Comparison of ENCODE assay signal across 16 cellular contexts in genomic region chr7:15158141-15158810, GRCh38.
DNase-seq lines count a peak whose midpoint lies in the region; ATAC-seq, FAIRE-seq and TF ChIP-seq lines count a peak whose summit lies in the region.
"Had no signal": no experiment of that assay in that cellular context is flagged by ENCODE, and none has a peak within 500 bp of the region (broad histone marks: within the 10 kb centered on the region; RNA-seq: fewer than 3 reads in every experiment).

No MANE protein-coding gene starts in this region.

- dilution Hi-C loops in endothelial cell of umbilical vein (cut with MboI; ENCODE audit: extremely low pct_ligation_motif_present, low sequenced_read_pairs) = no loop called here

- H3K4me3 Mint-ChIP-seq in T-helper 17 cell = no peak overlapping the region

- H3K36me3 Mint-ChIP-seq in T-helper 17 cell (ENCODE audit: low read depth) = no peaks in the 10 kb centered on the region

- peak; percentile 69 for FAIRE-seq in endothelial cell of umbilical vein (lab: Jason Lieb, UNC)

- peak overlapping the region; percentile 27; the same call in 1 of the 2 replicates for H3K27ac ChIP-seq in ACC112 (ENCODE audit: low read depth, low read length)
- no peak overlapping the region for H3K27ac ChIP-seq in endothelial cell of umbilical vein (ENCODE audit: insufficient read depth, low read depth, low read length)
- peak overlapping the region; percentile 11 for H3K27ac ChIP-seq in mesodermal cell (ENCODE audit: low read depth, low read length, severe bottlenecking)
- H3K27ac ChIP-seq: BLaER1 treated with 17β-estradiol and CSF1 and Interleukin-3, amounts not matched to agents 10 nM and 100 nM had no signal

- H3K27me3 Mint-ChIP-seq in T-helper 17 cell = no peaks in the 10 kb centered on the region

- H3K4me2 ChIP-seq in endothelial cell of umbilical vein (ENCODE audit: insufficient read depth, low read length) = no peak overlapping the region

- H3K9me1 ChIP-seq in endothelial cell of umbilical vein (replicated peaks; ENCODE audit: control insufficient read depth, extremely low read depth, insufficient read depth, low read length) = no peaks in the 10 kb centered on the region

- H3K36me3 ChIP-seq in ACC112 (ENCODE audit: insufficient read depth, low read length) (no peaks in the 10 kb centered on the region), endothelial cell of umbilical vein (ENCODE audit: control insufficient read depth in 2 of 2, extremely low read depth in 1 of 2, insufficient read depth in 2 of 2, low read length in 2 of 2) (no peaks in the 10 kb centered on the region), mesodermal cell (ENCODE audit: control insufficient read depth, insufficient read depth, low read length) (no peaks in the 10 kb centered on the region)
- H3K36me3 ChIP-seq: BLaER1 treated with 17β-estradiol and CSF1 and Interleukin-3, amounts not matched to agents 10 nM and 100 nM had no signal

- no peaks in the 10 kb centered on the region for H3K9me3 ChIP-seq in endothelial cell of umbilical vein (replicated peaks; ENCODE audit: control insufficient read depth, insufficient read depth, low read length)
- H3K9me3 ChIP-seq in mesodermal cell (ENCODE audit: control insufficient read depth, low read length) = no peaks in the 10 kb centered on the region
- H3K9me3 ChIP-seq in T-helper 17 cell (ENCODE audit: control insufficient read depth, low read length, poor library complexity, severe bottlenecking) = no peaks in the 10 kb centered on the region
- H3K9me3 ChIP-seq: BLaER1 treated with 17β-estradiol and CSF1 and Interleukin-3, amounts not matched to agents 10 nM and 100 nM had no signal

- no peak for TF ChIP-seq CTCF in endothelial cell of umbilical vein (IDR thresholded peaks at IDR 0.05; ENCODE audit: extremely low read depth in 1 of 2, insufficient read depth in 1 of 2, low read depth in 1 of 2, low read length in 2 of 2)

- no peak overlapping the region for H2AFZ ChIP-seq in ACC112 (ENCODE audit: low read length, unreplicated experiment)
- no peak overlapping the region for H2AFZ ChIP-seq in endothelial cell of umbilical vein (ENCODE audit: low read depth, low read length)

- ATAC-seq in T-helper 17 cell = no peak
- ATAC-seq in GM18907 (IDR thresholded peaks at IDR 0.05; ENCODE audit: unreplicated experiment) = no peak
- no peak for ATAC-seq in GM21529 (IDR thresholded peaks at IDR 0.05; ENCODE audit: unreplicated experiment)

- no peaks in the 10 kb centered on the region for H4K20me1 ChIP-seq in endothelial cell of umbilical vein (replicated peaks; ENCODE audit: control insufficient read depth, extremely low read depth, insufficient read depth, low read length)
- H4K20me1 ChIP-seq: BLaER1 treated with 17β-estradiol and CSF1 and Interleukin-3, amounts not matched to agents 10 nM and 100 nM had no signal

- H3K9ac ChIP-seq in endothelial cell of umbilical vein (replicated peaks; ENCODE audit: extremely low read depth, insufficient read depth, low read length) = no peak overlapping the region
- H3K9ac ChIP-seq: BLaER1 treated with 17β-estradiol and CSF1 and Interleukin-3, amounts not matched to agents 10 nM and 100 nM had no signal

- H3K27ac Mint-ChIP-seq in T-helper 17 cell = no peak overlapping the region

- BruUV-seq in endothelial cell of umbilical vein (replicated peaks; lab: Mats Ljungman, UMichigan) = no TSS peak

- H3K27me3 ChIP-seq in ACC112 (ENCODE audit: insufficient read depth, low read length) (no peaks in the 10 kb centered on the region), endothelial cell of umbilical vein (ENCODE audit: control insufficient read depth in 2 of 2, insufficient read depth in 2 of 2, low read length in 2 of 2) (no peaks in the 10 kb centered on the region)
- H3K27me3 ChIP-seq: BLaER1 treated with 17β-estradiol and CSF1 and Interleukin-3, amounts not matched to agents 10 nM and 100 nM had no signal

- CTCF ChIA-PET in endothelial cell of umbilical vein (lab: Charles Lee) = no interaction called here

- no peak for TF ChIP-seq POLR2A in endothelial cell of umbilical vein (IDR thresholded peaks at IDR 0.05; ENCODE audit: low read depth, low read length)

- H3K4me1 ChIP-seq in ACC112 (ENCODE audit: control insufficient read depth, insufficient read depth, low read length, unreplicated experiment) (peaks cover 18% of the 10 kb centered on the region), endothelial cell of umbilical vein (ENCODE audit: control insufficient read depth, extremely low read depth, insufficient read depth, low read length) (peaks cover 7% of the 10 kb centered on the region), mesodermal cell (ENCODE audit: control insufficient read depth, insufficient read depth, low read length, poor library complexity, severe bottlenecking) (no peaks in the 10 kb centered on the region)

- no peaks in the 10 kb centered on the region for H3K4me1 Mint-ChIP-seq in T-helper 17 cell

- H3K79me2 ChIP-seq in ACC112 (ENCODE audit: control insufficient read depth, insufficient read depth, low read length, unreplicated experiment) = no peaks in the 10 kb centered on the region
- H3K79me2 ChIP-seq in endothelial cell of umbilical vein (ENCODE audit: control insufficient read depth, insufficient read depth, low read length) = no peaks in the 10 kb centered on the region

- peak overlapping the region; percentile 15; the same call in 1 of the 2 replicates for H3K4me3 ChIP-seq in ACC112 (ENCODE audit: low read depth, low read length)
- no peak overlapping the region for H3K4me3 ChIP-seq in endothelial cell of umbilical vein (replicated peaks in 1 of 3; ENCODE audit: insufficient read depth in 1 of 3, low read depth in 1 of 3, low read length in 3 of 3)
- no peak overlapping the region for H3K4me3 ChIP-seq in mesodermal cell (ENCODE audit: extremely low read depth, insufficient read depth, low read length, poor library complexity, severe bottlenecking)
- H3K4me3 ChIP-seq: BLaER1 treated with 17β-estradiol and CSF1 and Interleukin-3, amounts not matched to agents 10 nM and 100 nM had no signal

- peak; percentile 8 for DNase-seq in RPMI7951 (ENCODE audit: low read depth)
- peak; percentile 86 for DNase-seq in endothelial cell of umbilical vein (ENCODE audit: low read depth, low spot score)
- no peak for DNase-seq in COLO668 (lab: John Stamatoyannopoulos, UW; ENCODE audit: unreplicated experiment)
- no peak for DNase-seq in T-helper 17 cell
- DNase-seq: HCEC 1CT; NCI-H1105; NCI-H1694; NCI-H69; NK-92 treated with Interleukin-12 subunit alpha and Interleukin-12 subunit beta, amount 100 ng/mL, for 24 hours; RPMI8226; SIG-M5 had no signal

- intact Hi-C loops in endothelial cell of umbilical vein (cut with micrococcal nuclease) = no loop called here

- POLR2A ChIA-PET in endothelial cell of umbilical vein (lab: Charles Lee) = no interaction called here

- 67% methylated on average over 1 of the region's 3 CpGs; no CpG with 5 or more reads in 1 of the 2 experiments for WGBS in mesodermal cell (ENCODE audit: insufficient coverage in 2 of 2), 2 experiments

TF ChIP-seq in endothelial cell of umbilical vein, 7 proteins besides CTCF, POLR2A, EP300 and RAD21:
- TF ChIP-seq JUN (IDR thresholded peaks at IDR 0.05; ENCODE audit: borderline replicate concordance, insufficient read depth, insufficient read length, low read depth) = peak; percentile 45
- no peak for TF ChIP-seq FOS (IDR thresholded peaks at IDR 0.05; ENCODE audit: borderline replicate concordance, insufficient read depth, low read length)
- no peak for TF ChIP-seq MYC (IDR thresholded peaks at IDR 0.05; ENCODE audit: low read depth, low read length)

Comparison
In these comparisons a context has a peak if more than half of its experiments do, and no peak if none do; other contexts are left out.
1. DNase-seq: peak in RPMI7951 (single experiment) and endothelial cell of umbilical vein (single experiment); none in COLO668 (single experiment) and T-helper 17 cell (0 of 3).